10 cellular contexts compared by ENCODE assay signal in genomic region chr19:8311461-8312260, GRCh38. TPM values are rescaled to one million over a fixed set of nuclear protein-coding genes. Genes with fewer than 3 reads are reported as not detected.
DNase-seq lines count a peak whose midpoint lies in the region; ATAC-seq, FAIRE-seq and TF ChIP-seq lines count a peak whose summit lies in the region.
"Had no signal": no experiment of that assay in that cellular context is flagged by ENCODE, and none has a peak within 500 bp of the region (broad histone marks: within the 10 kb centered on the region; RNA-seq: fewer than 3 reads in every experiment).

No MANE protein-coding gene starts in this region.

- intact Hi-C loops in K562 (cut with micrococcal nuclease) (no loop called here), ovary (cut with DNase I) (loop anchor here in 1 of 4 donors (10.0 kb wide), 1 partner anchor 47 kb away; no protein-coding TSS in a partner anchor)

- in situ Hi-C loops in K562 (cut with MboI): no loop called here

- no peak for FAIRE-seq in K562 (lab: Jason Lieb, UNC)

- POLR2A ChIA-PET in K562 (lab: Yijun Ruan, JAX): interaction anchor here (0.6 to 2.1 kb wide), 5 partner anchors 9 to 124 kb away, joined by 3 to 20 read pairs (median 4); partner anchors contain the start of genes NDUFA7 and RPS28

- BruUV-seq in K562 (replicated peaks; lab: Mats Ljungman, UMichigan): no TSS peak

- no peak overlapping the region for H2AFZ ChIP-seq in K562 (ENCODE audit: low read depth, low read length)
- H2AFZ ChIP-seq: GM23248 had no signal

- H3K9me3 ChIP-seq in K562 (replicated peaks; ENCODE audit: control insufficient read depth, insufficient read depth, low read depth, low read length): no peaks in the 10 kb centered on the region
- H3K9me3 ChIP-seq in ovary: no peaks in the 10 kb centered on the region

- H3K9ac ChIP-seq in K562 (ENCODE audit: insufficient read depth in 1 of 2, low read depth in 2 of 2, low read length in 2 of 2): peak overlapping the region in 1 of 2 experiments; percentile 81; a peak in 2 of 4 replicates
- H3K9ac ChIP-seq: GM23248 had no signal

- no peaks in the 10 kb centered on the region for H3K9me1 ChIP-seq in K562 (ENCODE audit: control insufficient read depth, insufficient read depth, low read length)

- no peak overlapping the region for H3K4me3 ChIP-seq in K562
- H3K4me3 ChIP-seq in ovary: no peak overlapping the region
- H3K4me3 ChIP-seq: GM23248 had no signal

- no peak for ATAC-seq in K562

- TF ChIP-seq POLR2A in K562 (conservative IDR thresholded peaks at IDR 0.05) (no peak), ovary (IDR thresholded peaks at IDR 0.05) (no peak)

- H3K79me2 ChIP-seq in K562 (ENCODE audit: control insufficient read depth, insufficient read depth, low read length): peaks cover 13% of the 10 kb centered on the region

- WGBS in K562 (ENCODE audit: insufficient coverage, low coverage, missing lambda C conversion rate): 89% methylated on average over 16 of the region's 16 CpGs
- 75 to 76% (median 75%) methylated on average over 16 of the region's 16 CpGs for WGBS in ovary, 3 donors

- H4K20me1 ChIP-seq in K562 (replicated peaks; ENCODE audit: control insufficient read depth, insufficient read depth, low read length): no peaks in the 10 kb centered on the region

- H3K36me3 ChIP-seq in K562 (ENCODE audit: control insufficient read depth, insufficient read depth, low read length): peaks cover 61% of the 10 kb centered on the region; the same call in 2 of the 3 replicates
- H3K36me3 ChIP-seq in ovary: no peaks in the 10 kb centered on the region

- no peak for TF ChIP-seq RAD21 in K562 (CRISPR knock-in tag; conservative IDR thresholded peaks at IDR 0.05 in 1 of 2, IDR thresholded peaks at IDR 0.05 in 1 of 2)

- H3K4me1 ChIP-seq in K562 (replicated peaks in 1 of 2; ENCODE audit: control insufficient read depth in 2 of 2, insufficient read depth in 2 of 2, low read length in 2 of 2) (peaks cover 13 to 30% of the 10 kb centered on the region in 2 experiments; a peak in 4 of 5 replicates), ovary (ENCODE audit: insufficient read depth) (peaks cover 7% of the 10 kb centered on the region)

- CTCF ChIA-PET in K562 (lab: Yijun Ruan, JAX; ENCODE audit: low intra/inter-chr PET ratio): no interaction called here

- no peak for TF ChIP-seq EP300 in K562 (IDR thresholded peaks at IDR 0.05; ENCODE audit: low read length)
- TF ChIP-seq EP300 in ovary (IDR thresholded peaks at IDR 0.05): no peak

- no peaks in the 10 kb centered on the region for H3K27me3 ChIP-seq in K562 (ENCODE audit: control insufficient read depth in 2 of 2, insufficient read depth in 2 of 2, low read length in 2 of 2)
- no peaks in the 10 kb centered on the region for H3K27me3 ChIP-seq in ovary

- H3K4me2 ChIP-seq in K562 (ENCODE audit: insufficient read depth, low read length): no peak overlapping the region

- no peak overlapping the region for H3K27ac ChIP-seq in K562 (ENCODE audit: extremely low read depth, low read depth, low read length)
- H3K27ac ChIP-seq in ovary: no peak overlapping the region
- H3K27ac ChIP-seq: GM23248 had no signal

- DNase-seq in NCI-H69 (lab: John Stamatoyannopoulos, UW): peak; percentile 91
- DNase-seq in K562 (ENCODE audit: extremely low read depth in 1 of 4, low spot score in 3 of 4): peak in 2 of 4 experiments; percentile 2 to 23
- peak in 4 of 5 donors; percentile 27 to 51 (median 34) for DNase-seq in ovary
- no peak for DNase-seq in putamen (ENCODE audit: low spot score)
- no peak for DNase-seq in stimulated activated CD4-positive, alpha-beta T cell treated with anti-CD3 and anti-CD28 coated beads, Interleukin-4, amount 100 ng/mL, for 1 hour
- no peak for DNase-seq in NCI-H146 treated with DMSO at 0.1 percent for 48 hours (lab: John Stamatoyannopoulos, UW; ENCODE audit: unreplicated experiment)
- DNase-seq: activated T-cell treated with anti-CD3 and anti-CD28 coated beads, Interleukin-2, amount 50 U/mL, for 1 hour; GM23248; Kasumi-1; NCI-H524 had no signal

- TF ChIP-seq CTCF in K562 (IDR thresholded peaks at IDR 0.05 in 2 of 3, conservative IDR thresholded peaks at IDR 0.05 in 1 of 3; ENCODE audit: insufficient read depth in 2 of 3, low read depth in 1 of 3, low read length in 3 of 3) (no peak), ovary (IDR thresholded peaks at IDR 0.05) (no peak)

RNA-seq across cellular contexts. Expression of gene CD320, which starts 3.5 kb away (rescaled TPM):
- 13.8 and 50.6 TPM in 2 replicates for total RNA-seq in K562 (2011; cell fraction: chromatin; rRNA removed; ENCODE audit: low replicate concordance)
- total RNA-seq in K562 (2011; cell fraction: nucleolus; rRNA removed): 113 and 115 TPM in 2 replicates
- total RNA-seq in K562 (2011; cell fraction: nucleoplasm; rRNA removed): 51.0 and 58.3 TPM in 2 replicates
- total RNA-seq in K562 (2014; rRNA removed): 71.4 and 100 TPM in 2 replicates
- 7.9 and 13.3 TPM in 2 replicates for total RNA-seq in K562 (2014; rRNA removed; fragmentation: Illumina TruSeq; extraction: Trizol)
- total RNA-seq in K562 (2015; rRNA removed; fragmentation: Illumina TruSeq; extraction: Trizol): 42.3 and 45.6 TPM in 2 replicates
- total RNA-seq in K562 (2021): 94.5 and 97.0 TPM in 2 replicates
- polyA plus RNA-seq in K562 (2011; rRNA removed): 34.4 and 42.4 TPM in 2 replicates
- 79.7 and 224 TPM in 2 replicates for polyA plus RNA-seq in K562 (2011; cell fraction: cytosol; rRNA removed)
- 32.2 and 55.2 TPM in 2 replicates for polyA plus RNA-seq in K562 (2011; cell fraction: nucleus; rRNA removed)
- polyA plus RNA-seq in K562 (2012): 63.8 and 67.0 TPM in 2 replicates
- 29.4 and 47.0 TPM in 2 replicates for polyA plus RNA-seq in K562 (2014; fragmentation: Illumina TruSeq; extraction: Trizol)
- polyA plus RNA-seq in K562 (2014; fragmentation: Nextera tagmentation; extraction: Ambion mirVana): 1 to 10 TPM in 1 of 2 experiments, under 1 TPM in 1; 0.45 to 2.5 TPM
- polyA plus RNA-seq in K562 (2014; rRNA removed): 75.0 and 81.0 TPM in 2 replicates
- polyA minus RNA-seq in K562 (2011; rRNA and poly(A)+ RNA removed): 4.9 and 8.8 TPM in 2 replicates
- polyA minus RNA-seq in K562 (2011; cell fraction: cytosol; rRNA and poly(A)+ RNA removed): 23.0 and 32.5 TPM in 2 replicates
- polyA minus RNA-seq in K562 (2011; cell fraction: nucleus; rRNA and poly(A)+ RNA removed): 8.1 and 8.7 TPM in 2 replicates
- total RNA-seq in ovary: 10 to 100 TPM; 16.0 to 57.0 (median 34.2) TPM
- 10 to 100 TPM in 1 of 2 donors, 1 to 10 TPM in 1; 1.9 to 34.3 TPM for polyA plus RNA-seq in ovary

RNA-seq across cellular contexts. Expression of gene NDUFA7, which starts 9.5 kb away (rescaled TPM):
- 14.3 and 43.7 TPM in 2 replicates for total RNA-seq in K562 (2011; cell fraction: chromatin; rRNA removed; ENCODE audit: low replicate concordance)
- total RNA-seq in K562 (2011; cell fraction: nucleolus; rRNA removed): 43.4 and 46.7 TPM in 2 replicates
- 37.7 and 37.8 TPM in 2 replicates for total RNA-seq in K562 (2011; cell fraction: nucleoplasm; rRNA removed)
- total RNA-seq in K562 (2014; rRNA removed) (114 and 148 TPM in 2 replicates), K562 (2014; rRNA removed; fragmentation: Illumina TruSeq; extraction: Trizol) (49.8 and 70.8 TPM in 2 replicates), K562 (2015; rRNA removed; fragmentation: Illumina TruSeq; extraction: Trizol) (134 and 142 TPM in 2 replicates), K562 (2021) (101 and 105 TPM in 2 replicates), ovary (10 to 100 TPM in 6 of 7 donors, 1 to 10 TPM in 1; 7.7 to 48.0 (median 30.2) TPM)
- polyA plus RNA-seq in K562 (2011; rRNA removed) (79.6 and 135 TPM in 2 replicates), K562 (2014; fragmentation: Illumina TruSeq; extraction: Trizol) (212 and 228 TPM in 2 replicates), K562 (2014; fragmentation: Nextera tagmentation; extraction: Ambion mirVana) (100 to 1,000 TPM; 312 to 348 TPM), K562 (2014; rRNA removed) (152 and 187 TPM in 2 replicates), ovary (10 to 100 TPM; 25.4 to 63.7 TPM)
- 201 and 321 TPM in 2 replicates for polyA plus RNA-seq in K562 (2011; cell fraction: cytosol; rRNA removed)
- polyA plus RNA-seq in K562 (2011; cell fraction: nucleus; rRNA removed): 93.7 and 110 TPM in 2 replicates
- polyA plus RNA-seq in K562 (2012): 150 and 163 TPM in 2 replicates
- polyA minus RNA-seq in K562 (2011; rRNA and poly(A)+ RNA removed): 23.9 and 35.3 TPM in 2 replicates
- polyA minus RNA-seq in K562 (2011; cell fraction: cytosol; rRNA and poly(A)+ RNA removed): 67.7 and 108 TPM in 2 replicates
- polyA minus RNA-seq in K562 (2011; cell fraction: nucleus; rRNA and poly(A)+ RNA removed): 13.7 and 28.9 TPM in 2 replicates

RNA-seq across cellular contexts. Expression of gene RPS28, which starts 9.6 kb away (rescaled TPM):
- total RNA-seq in K562 (2011; cell fraction: chromatin; rRNA removed; ENCODE audit: low replicate concordance): 88.1 and 153 TPM in 2 replicates
- 167 TPM in 2 replicates for total RNA-seq in K562 (2011; cell fraction: nucleolus; rRNA removed)
- total RNA-seq in K562 (2011; cell fraction: nucleoplasm; rRNA removed): 206 and 397 TPM in 2 replicates
- 1,864 and 2,438 TPM in 2 replicates for total RNA-seq in K562 (2014; rRNA removed)
- total RNA-seq in K562 (2014; rRNA removed; fragmentation: Illumina TruSeq; extraction: Trizol): 130 and 165 TPM in 2 replicates
- 471 and 527 TPM in 2 replicates for total RNA-seq in K562 (2015; rRNA removed; fragmentation: Illumina TruSeq; extraction: Trizol)
- total RNA-seq in K562 (2021): 2,747 and 3,081 TPM in 2 replicates
- 662 and 1,013 TPM in 2 replicates for polyA plus RNA-seq in K562 (2011; rRNA removed)
- polyA plus RNA-seq in K562 (2011; cell fraction: cytosol; rRNA removed): 1,028 and 1,084 TPM in 2 replicates
- polyA plus RNA-seq in K562 (2011; cell fraction: nucleus; rRNA removed): 641 and 754 TPM in 2 replicates
- 3,105 and 3,833 TPM in 2 replicates for polyA plus RNA-seq in K562 (2012)
- 866 and 1,057 TPM in 2 replicates for polyA plus RNA-seq in K562 (2014; fragmentation: Illumina TruSeq; extraction: Trizol)
- 1,000 to 10,000 TPM; 2,724 to 2,827 TPM for polyA plus RNA-seq in K562 (2014; fragmentation: Nextera tagmentation; extraction: Ambion mirVana)
- 1,303 and 1,847 TPM in 2 replicates for polyA plus RNA-seq in K562 (2014; rRNA removed)
- 177 and 211 TPM in 2 replicates for polyA minus RNA-seq in K562 (2011; rRNA and poly(A)+ RNA removed)
- 416 and 590 TPM in 2 replicates for polyA minus RNA-seq in K562 (2011; cell fraction: cytosol; rRNA and poly(A)+ RNA removed)
- polyA minus RNA-seq in K562 (2011; cell fraction: nucleus; rRNA and poly(A)+ RNA removed): 61.5 and 90.0 TPM in 2 replicates
- 1,000 to 10,000 TPM in 6 of 7 donors, 100 to 1,000 TPM in 1; 749 to 2,713 (median 2,209) TPM for total RNA-seq in ovary
- polyA plus RNA-seq in ovary: 100 to 1,000 TPM in 1 of 2 donors, 10 to 100 TPM in 1; 47.7 to 795 TPM

RNA-seq across cellular contexts. Expression of gene KANK3, which starts 31.4 kb away (rescaled TPM):
- total RNA-seq in K562 (2011; cell fraction: chromatin; rRNA removed; ENCODE audit: low replicate concordance): 0.44 and 1.0 TPM in 2 replicates
- 0.53 and 0.83 TPM in 2 replicates for total RNA-seq in K562 (2011; cell fraction: nucleolus; rRNA removed)
- 0.76 and 0.95 TPM in 2 replicates for total RNA-seq in K562 (2011; cell fraction: nucleoplasm; rRNA removed)
- total RNA-seq in K562 (2014; rRNA removed) (not detected in 2 replicates), K562 (2014; rRNA removed; fragmentation: Illumina TruSeq; extraction: Trizol) (not detected in 2 replicates), K562 (2015; rRNA removed; fragmentation: Illumina TruSeq; extraction: Trizol) (not detected in 2 replicates), K562 (2021) (0.22 and 0.40 TPM in 2 replicates), ovary (10 to 100 TPM in 1 of 7 donors, 1 to 10 TPM in 6; 3.3 to 11.7 (median 4.3) TPM)
- polyA plus RNA-seq in K562 (2011; rRNA removed) (0.08 TPM in 2 replicates), K562 (2014; fragmentation: Illumina TruSeq; extraction: Trizol) (0.06 TPM in 1 of 2 replicates, not detected in the other), K562 (2014; fragmentation: Nextera tagmentation; extraction: Ambion mirVana) (under 1 TPM in 1 of 2 experiments, not detected in 1; 0.03 TPM), K562 (2014; rRNA removed) (not detected in 2 replicates), ovary (1 to 10 TPM in 1 of 2 donors, under 1 TPM in 1; 0.73 to 9.7 TPM)
- 0.10 and 0.27 TPM in 2 replicates for polyA plus RNA-seq in K562 (2011; cell fraction: cytosol; rRNA removed)
- 0.41 and 0.82 TPM in 2 replicates for polyA plus RNA-seq in K562 (2011; cell fraction: nucleus; rRNA removed)
- 0.14 and 0.18 TPM in 2 replicates for polyA plus RNA-seq in K562 (2012)
- polyA minus RNA-seq in K562 (2011; rRNA and poly(A)+ RNA removed): not detected in 2 replicates
- polyA minus RNA-seq in K562 (2011; cell fraction: cytosol; rRNA and poly(A)+ RNA removed): not detected in 2 replicates
- polyA minus RNA-seq in K562 (2011; cell fraction: nucleus; rRNA and poly(A)+ RNA removed): 0.11 and 0.54 TPM in 2 replicates
- polyA plus RNA-seq: GM23248 had no signal

RNA-seq across cellular contexts. Expression of gene ANGPTL4, which starts 52.3 kb away (rescaled TPM):
- 0.35 and 2.5 TPM in 2 replicates for total RNA-seq in K562 (2011; cell fraction: chromatin; rRNA removed; ENCODE audit: low replicate concordance)
- 1.8 and 4.8 TPM in 2 replicates for total RNA-seq in K562 (2011; cell fraction: nucleolus; rRNA removed)
- 1.4 and 1.8 TPM in 2 replicates for total RNA-seq in K562 (2011; cell fraction: nucleoplasm; rRNA removed)
- total RNA-seq in K562 (2014; rRNA removed) (0.05 and 0.33 TPM in 2 replicates), K562 (2014; rRNA removed; fragmentation: Illumina TruSeq; extraction: Trizol) (not detected in 2 replicates), K562 (2015; rRNA removed; fragmentation: Illumina TruSeq; extraction: Trizol) (0.08 and 0.22 TPM in 2 replicates), K562 (2021) (0.20 and 0.24 TPM in 2 replicates), ovary (10 to 100 TPM in 3 of 7 donors, 1 to 10 TPM in 3, under 1 TPM in 1; 0.71 to 35.0 (median 2.1) TPM)
- polyA plus RNA-seq in K562 (2011; rRNA removed) (0.64 and 0.77 TPM in 2 replicates), K562 (2014; fragmentation: Illumina TruSeq; extraction: Trizol) (0.32 TPM in 1 of 2 replicates, not detected in the other), K562 (2014; fragmentation: Nextera tagmentation; extraction: Ambion mirVana) (not detected), K562 (2014; rRNA removed) (0.15 and 0.85 TPM in 2 replicates), ovary (10 to 100 TPM in 1 of 2 donors, 1 to 10 TPM in 1; 3.0 to 11.7 TPM)
- polyA plus RNA-seq in K562 (2011; cell fraction: cytosol; rRNA removed): 0.46 and 3.3 TPM in 2 replicates
- polyA plus RNA-seq in K562 (2011; cell fraction: nucleus; rRNA removed): 0.94 and 4.1 TPM in 2 replicates
- 0.61 and 0.65 TPM in 2 replicates for polyA plus RNA-seq in K562 (2012)
- 0.46 TPM in 1 of 2 replicates, not detected in the other for polyA minus RNA-seq in K562 (2011; rRNA and poly(A)+ RNA removed)
- polyA minus RNA-seq in K562 (2011; cell fraction: cytosol; rRNA and poly(A)+ RNA removed): 2.3 TPM in 1 of 2 replicates, not detected in the other
- 0.78 and 1.8 TPM in 2 replicates for polyA minus RNA-seq in K562 (2011; cell fraction: nucleus; rRNA and poly(A)+ RNA removed)

Comparison
In these comparisons a context has a peak if more than half of its experiments do, and no peak if none do; other contexts are left out.
1. DNase-seq: peak in NCI-H69 (single experiment) and ovary (4 of 5); none in putamen (single experiment), stimulated activated CD4-positive, alpha-beta T cell treated with anti-CD3 and anti-CD28 coated beads, Interleukin-4, amount 100 ng/mL, for 1 hour (single experiment) and NCI-H146 treated with DMSO at 0.1 percent for 48 hours (single experiment).